23 cellular contexts compared by ENCODE assay signal in the genomic region with DNA sequence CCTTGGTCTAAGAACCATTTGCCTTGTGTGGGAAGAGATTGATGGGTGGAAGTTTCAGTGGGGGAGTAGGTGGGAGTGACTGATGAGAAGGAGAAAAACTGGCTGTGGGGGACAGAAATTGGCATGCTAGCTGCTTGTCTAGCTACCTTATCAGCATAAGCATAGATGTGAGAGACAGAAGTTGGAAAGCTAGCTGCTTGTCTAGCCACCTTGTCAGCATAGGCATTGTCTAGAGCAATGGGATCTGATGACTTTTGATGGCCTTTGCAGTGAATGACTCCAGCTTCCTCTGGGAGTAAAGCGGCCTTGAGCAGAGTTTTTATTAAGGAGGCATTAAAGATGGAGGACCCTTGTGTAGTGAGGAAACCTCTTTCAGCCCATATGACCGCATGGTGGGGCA. TPM values are rescaled to one million over a fixed set of nuclear protein-coding genes. Genes with fewer than 3 reads are reported as not detected.
A peak's percentile ranks its signal among the peaks of the same experiment; 100 is the strongest.
DNase-seq lines count a peak whose midpoint lies in the region; ATAC-seq, FAIRE-seq and TF ChIP-seq lines count a peak whose summit lies in the region.
"Had no signal": no experiment of that assay in that cellular context is flagged by ENCODE, and none has a peak within 500 bp of the region (broad histone marks: within the 10 kb centered on the region; RNA-seq: fewer than 3 reads in every experiment).

No MANE protein-coding gene starts in this region.

- H3K14ac ChIP-seq in H1 (ENCODE audit: insufficient read length) = no peak overlapping the region

- H4K20me1 ChIP-seq in H1 (replicated peaks in 1 of 2; ENCODE audit: control insufficient read depth in 1 of 2, insufficient read depth in 2 of 2, low read length in 2 of 2) = no peaks in the 10 kb centered on the region

- peak overlapping the region; percentile 4; the same call in 1 of the 2 replicates for H3K4me3 ChIP-seq in H7 (ENCODE audit: insufficient read depth, low read depth, low read length)
- no peak overlapping the region for H3K4me3 ChIP-seq in H1 (ENCODE audit: extremely low read depth in 1 of 4, insufficient read depth in 2 of 4, low read depth in 3 of 4, low read length in 4 of 4)
- H3K4me3 ChIP-seq in mesendoderm (ENCODE audit: low read length) = no peak overlapping the region
- H3K4me3 ChIP-seq in neutrophil (ENCODE audit: low read depth in 1 of 2, low read length in 1 of 2) = no peak overlapping the region
- no peak overlapping the region for H3K4me3 ChIP-seq in SJCRH30

- peak overlapping the region; percentile 80; the same call in 1 of the 2 replicates for H2BK12ac ChIP-seq in H1 (ENCODE audit: low read depth, low read length)

- TF ChIP-seq EP300 in H1 (IDR thresholded peaks at IDR 0.05; ENCODE audit: borderline replicate concordance in 1 of 2, low read depth in 2 of 2, low read length in 2 of 2) = no peak

- no peak overlapping the region for H2AFZ ChIP-seq in H1 (ENCODE audit: low read length)

- H3K36me3 ChIP-seq in H7 (replicated peaks; ENCODE audit: control insufficient read depth, insufficient read depth, low read length) (no peaks in the 10 kb centered on the region), H1 (ENCODE audit: control insufficient read depth in 2 of 4, insufficient read depth in 4 of 4, low read length in 3 of 4) (no peaks in the 10 kb centered on the region), mesendoderm (ENCODE audit: control insufficient read depth, insufficient read depth, low read length) (no peaks in the 10 kb centered on the region), neutrophil (peaks cover 27% of the 10 kb centered on the region), SJCRH30 (no peaks in the 10 kb centered on the region)

- CTCF ChIA-PET in H1 (lab: Charles Lee; ENCODE audit: partially characterized antibody) = interaction anchor here (1.2 kb wide), 1 partner anchor 15 kb away, joined by 3 read pairs; no protein-coding TSS in a partner anchor

- H3K9ac ChIP-seq in H1 (replicated peaks in 1 of 4; ENCODE audit: extremely low read depth in 1 of 4, low read depth in 3 of 4, low read length in 3 of 4) (no peak overlapping the region), mesendoderm (ENCODE audit: low read length) (no peak overlapping the region)

- H2BK15ac ChIP-seq in H1 (ENCODE audit: low read length) (no peak overlapping the region), mesendoderm (replicated peaks; ENCODE audit: low read depth) (no peak overlapping the region)

- H3K23ac ChIP-seq in H1 (ENCODE audit: insufficient read length) (no peak overlapping the region), mesendoderm (ENCODE audit: low read length) (no peak overlapping the region)

- H3K4me2 ChIP-seq in H1 (ENCODE audit: insufficient read depth in 1 of 2, low read depth in 2 of 2, low read length in 2 of 2) = no peak overlapping the region
- no peak overlapping the region for H3K4me2 ChIP-seq in mesendoderm (ENCODE audit: low read length)

- H2AK5ac ChIP-seq in H1 (ENCODE audit: low read depth, low read length) (0 out of 2 replicates have a peak overlapping the region, but pooled peaks have one; percentile 53), mesendoderm (ENCODE audit: low read length) (no peak overlapping the region)

- TF ChIP-seq POLR2A in H1 (IDR thresholded peaks at IDR 0.05; ENCODE audit: control extremely low read depth in 1 of 2, low read depth in 2 of 2, low read length in 2 of 2) = no peak

- H4K5ac ChIP-seq in H1 (ENCODE audit: insufficient read length, low read depth, low read length) = no peak overlapping the region
- no peak overlapping the region for H4K5ac ChIP-seq in mesendoderm (ENCODE audit: low read length)

- H3K9me3 ChIP-seq in H1 (ENCODE audit: insufficient read depth in 2 of 2, low read depth in 1 of 2, low read length in 1 of 2) (no peaks in the 10 kb centered on the region), neutrophil (no peaks in the 10 kb centered on the region), SJCRH30 (replicated peaks) (no peaks in the 10 kb centered on the region)

- no peak for FAIRE-seq in H1 (lab: Jason Lieb, UNC)
- FAIRE-seq: G401.6, GM12892, GM19239 had no signal

- 0 out of 2 replicates have a peak overlapping the region, but pooled peaks have one; percentile 61 for H2BK20ac ChIP-seq in H1 (ENCODE audit: low read length)

- H3K4me1 ChIP-seq in H1 (replicated peaks in 1 of 4; ENCODE audit: control insufficient read depth in 3 of 4, insufficient read depth in 4 of 4, low read length in 3 of 4) (peaks cover 0 to 4% (median 0%) of the 10 kb centered on the region in 4 experiments; a peak in 2 of 7 replicates), mesendoderm (ENCODE audit: control insufficient read depth, low read depth, low read length) (no peaks in the 10 kb centered on the region), neutrophil (ENCODE audit: control insufficient read depth in 1 of 2, insufficient read depth in 1 of 2, low read depth in 1 of 2, low read length in 1 of 2) (peaks cover 21 to 28% of the 10 kb centered on the region in 2 experiments), SJCRH30 (no peaks in the 10 kb centered on the region)

- H2BK120ac ChIP-seq in H1 (replicated peaks; ENCODE audit: low read depth, low read length) (no peak overlapping the region), mesendoderm (ENCODE audit: low read depth, low read length) (no peak overlapping the region)

- H2BK5ac ChIP-seq in H1 (ENCODE audit: low read depth, low read length) (peak overlapping the region; percentile 60; the same call in 1 of the 2 replicates), mesendoderm (ENCODE audit: low read length) (no peak overlapping the region)

- TF ChIP-seq RAD21 in H1 (IDR thresholded peaks at IDR 0.05 in 1 of 2, conservative IDR thresholded peaks at IDR 0.05 in 1 of 2; ENCODE audit: low read depth in 2 of 2, low read length in 2 of 2) = no peak

- no peaks in the 10 kb centered on the region for H3K79me1 ChIP-seq in H1 (ENCODE audit: low read depth, low read length)
- no peaks in the 10 kb centered on the region for H3K79me1 ChIP-seq in mesendoderm (ENCODE audit: low read length)

- no peaks in the 10 kb centered on the region for H3K27me3 ChIP-seq in H7 (ENCODE audit: control insufficient read depth, insufficient read depth, low read length)
- no peaks in the 10 kb centered on the region for H3K27me3 ChIP-seq in H1 (replicated peaks in 1 of 4; ENCODE audit: control insufficient read depth in 3 of 4, extremely low read depth in 1 of 4, insufficient read depth in 3 of 4, low read length in 3 of 4)
- H3K27me3 ChIP-seq in mesendoderm (ENCODE audit: insufficient read depth, low read length, poor library complexity) = no peaks in the 10 kb centered on the region
- no peaks in the 10 kb centered on the region for H3K27me3 ChIP-seq in neutrophil
- 0 out of 2 replicates have a peak, but pooled peaks cover 3% of the 10 kb centered on the region for H3K27me3 ChIP-seq in SJCRH30

- DNase-seq in H7 (no peak), H1 (ENCODE audit: low read depth in 1 of 2, low spot score in 2 of 2) (no peak), mesendoderm (peak; percentile 73), D341Med (ENCODE audit: low spot score) (no peak), SJCRH30 (no peak)
- DNase-seq: C1 segment of cervical spinal cord; Calu3; CD4-positive, alpha-beta memory T cell; COR-L47; DMS153; DND-41; GOT3; H9 had no signal

- H3K4ac ChIP-seq in H1 (replicated peaks; ENCODE audit: insufficient read length, low read depth, low read length) (no peak overlapping the region), mesendoderm (ENCODE audit: low read depth, low read length) (peak overlapping the region; percentile 55)

- POLR2A ChIA-PET in H1 (lab: Charles Lee; ENCODE audit: partially characterized antibody) = no interaction called here

- no peak overlapping the region for H4K8ac ChIP-seq in H1 (ENCODE audit: extremely low read depth, insufficient read depth, low read length)
- no peak overlapping the region for H4K8ac ChIP-seq in mesendoderm (ENCODE audit: low read depth, low read length)

- H3K56ac ChIP-seq in H1 (replicated peaks; ENCODE audit: insufficient read length, low read depth, low read length) = no peak overlapping the region
- H3K56ac ChIP-seq in mesendoderm (ENCODE audit: low read length) = peak overlapping the region; percentile 34

- no peaks in the 10 kb centered on the region; the same call in 1 of the 2 replicates for H3K23me2 ChIP-seq in H1 (ENCODE audit: low read depth, low read length)

- H3K79me2 ChIP-seq in H1 (ENCODE audit: control insufficient read depth in 1 of 2, insufficient read depth in 2 of 2, low read length in 2 of 2) (no peaks in the 10 kb centered on the region), mesendoderm (ENCODE audit: control insufficient read depth, insufficient read depth, low read length) (no peaks in the 10 kb centered on the region)

- 54% methylated on average over 2 of the region's 2 CpGs; no CpG with 5 or more reads in 1 of the 2 experiments for WGBS in H1 (ENCODE audit: extremely low coverage in 1 of 2, insufficient coverage in 1 of 2, insufficient read length in 1 of 2, insufficient replicate concordance in 2 of 2, low coverage in 1 of 2, low lambda C conversion rate in 2 of 2, missing lambda C conversion rate in 1 of 2), 2 experiments
- WGBS in mesendoderm (ENCODE audit: extremely low coverage, insufficient coverage, low lambda C conversion rate) = no CpG with 5 or more reads among the region's 2 CpGs

- ATAC-seq in HG03469 (IDR thresholded peaks at IDR 0.05; ENCODE audit: unreplicated experiment) = no peak
- ATAC-seq in GM21515 (IDR thresholded peaks at IDR 0.05; ENCODE audit: unreplicated experiment) = no peak
- ATAC-seq: HCT116 had no signal

- H3K18ac ChIP-seq in H1 (ENCODE audit: extremely low read depth, low read length) = no peak overlapping the region; the same call in 1 of the 2 replicates
- peak overlapping the region; percentile 60 for H3K18ac ChIP-seq in mesendoderm (ENCODE audit: low read length)

- H3K27ac ChIP-seq in H1 (ENCODE audit: low read depth, low read length) = no peak overlapping the region
- peak overlapping the region; percentile 66 for H3K27ac ChIP-seq in mesendoderm (ENCODE audit: low read depth, low read length)
- peak overlapping the region; percentile 15 for H3K27ac ChIP-seq in neutrophil
- H3K27ac ChIP-seq in SJCRH30 = no peak overlapping the region

- H4K91ac ChIP-seq in H1 (replicated peaks; ENCODE audit: insufficient read length, low read length) = no peak overlapping the region

- TF ChIP-seq CTCF in H1 (IDR thresholded peaks at IDR 0.05; ENCODE audit: control extremely low read depth in 1 of 3, insufficient read depth in 1 of 3, low read depth in 1 of 3, low read length in 3 of 3) (no peak), neutrophil (IDR thresholded peaks at IDR 0.05) (no peak)

RNA-seq across cellular contexts. Expression of a gene that starts 9.9 kb away (rescaled TPM):
- 1.8 and 12.6 TPM in 2 replicates for total RNA-seq in H7 (2014; rRNA removed; shearing (Covaris generic))
- 4.6 and 5.1 TPM in 2 replicates for total RNA-seq in H1 (2021; fragmentation: NEBNext Ultra II Directional; extraction: Animal tissue kit (Norgen Biotek cat#: 25700))
- 1.5 and 2.3 TPM in 2 replicates for polyA plus RNA-seq in H1 (2011; rRNA removed)
- polyA plus RNA-seq in H1 (2011; cell fraction: cytosol; rRNA removed) = 2.7 TPM
- polyA plus RNA-seq in H1 (2011; cell fraction: nucleus; rRNA removed) = 3.1 TPM
- polyA plus RNA-seq in H1 (2012, experiment 1 of 2) = 1.6 to 3.0 TPM (median 2.3 TPM) in 4 replicates
- 0.70 TPM for polyA plus RNA-seq in H1 (2012, experiment 2 of 2)
- polyA plus RNA-seq in H1 (2013, experiment 1 of 2) = 1.4 TPM
- polyA plus RNA-seq in H1 (2013, experiment 2 of 2) = 1.3 TPM
- 7.3 and 11.6 TPM in 2 replicates for polyA minus RNA-seq in H1 (2011; rRNA and poly(A)+ RNA removed)
- 5.1 TPM for polyA minus RNA-seq in H1 (2011; cell fraction: cytosol; rRNA and poly(A)+ RNA removed)
- polyA minus RNA-seq in H1 (2011; cell fraction: nucleus; rRNA and poly(A)+ RNA removed) = 3.7 TPM
- polyA plus RNA-seq in mesendoderm (2013, experiment 1 of 2) = 4.1 TPM
- 3.6 TPM for polyA plus RNA-seq in mesendoderm (2013, experiment 2 of 2)
- total RNA-seq in SJCRH30 (2014; rRNA removed; shearing (Covaris generic)) = not detected in 2 replicates
- total RNA-seq: A172; A673; Calu3; CD4-positive, alpha-beta memory T cell had no signal
- polyA plus RNA-seq: BJ; CD4-positive, alpha-beta memory T cell had no signal

RNA-seq across cellular contexts. Expression of a gene that starts 22.0 kb away (rescaled TPM):
- total RNA-seq in H7 (2014; rRNA removed; shearing (Covaris generic)) = not detected in 2 replicates
- not detected in 2 replicates for total RNA-seq in H1 (2021; fragmentation: NEBNext Ultra II Directional; extraction: Animal tissue kit (Norgen Biotek cat#: 25700))
- not detected in 2 replicates for polyA plus RNA-seq in H1 (2011; rRNA removed)
- polyA plus RNA-seq in H1 (2011; cell fraction: cytosol; rRNA removed) = not detected
- polyA plus RNA-seq in H1 (2011; cell fraction: nucleus; rRNA removed) = 0.11 TPM
- not detected in 4 replicates for polyA plus RNA-seq in H1 (2012, experiment 1 of 2)
- not detected for polyA plus RNA-seq in H1 (2012, experiment 2 of 2)
- polyA plus RNA-seq in H1 (2013, experiment 1 of 2) = not detected
- not detected for polyA plus RNA-seq in H1 (2013, experiment 2 of 2)
- polyA minus RNA-seq in H1 (2011; rRNA and poly(A)+ RNA removed) = not detected in 2 replicates
- not detected for polyA minus RNA-seq in H1 (2011; cell fraction: cytosol; rRNA and poly(A)+ RNA removed)
- polyA minus RNA-seq in H1 (2011; cell fraction: nucleus; rRNA and poly(A)+ RNA removed) = not detected
- polyA plus RNA-seq in mesendoderm (2013, experiment 1 of 2) = not detected
- polyA plus RNA-seq in mesendoderm (2013, experiment 2 of 2) = not detected
- not detected in 2 replicates for total RNA-seq in SJCRH30 (2014; rRNA removed; shearing (Covaris generic))
- total RNA-seq: A172, A673, Calu3, H9 had no signal
- polyA plus RNA-seq: BJ; CD4-positive, alpha-beta memory T cell had no signal

RNA-seq across cellular contexts. Expression of a gene that starts 45.8 kb away (rescaled TPM):
- not detected in 2 replicates for total RNA-seq in H7 (2014; rRNA removed; shearing (Covaris generic))
- not detected in 2 replicates for total RNA-seq in H1 (2021; fragmentation: NEBNext Ultra II Directional; extraction: Animal tissue kit (Norgen Biotek cat#: 25700))
- polyA plus RNA-seq in H1 (2011; rRNA removed) = not detected in 2 replicates
- not detected for polyA plus RNA-seq in H1 (2011; cell fraction: cytosol; rRNA removed)
- polyA plus RNA-seq in H1 (2011; cell fraction: nucleus; rRNA removed) = not detected
- not detected in 4 replicates for polyA plus RNA-seq in H1 (2012, experiment 1 of 2)
- polyA plus RNA-seq in H1 (2012, experiment 2 of 2) = not detected
- not detected for polyA plus RNA-seq in H1 (2013, experiment 1 of 2)
- not detected for polyA plus RNA-seq in H1 (2013, experiment 2 of 2)
- polyA minus RNA-seq in H1 (2011; rRNA and poly(A)+ RNA removed) = not detected in 2 replicates
- polyA minus RNA-seq in H1 (2011; cell fraction: cytosol; rRNA and poly(A)+ RNA removed) = not detected
- not detected for polyA minus RNA-seq in H1 (2011; cell fraction: nucleus; rRNA and poly(A)+ RNA removed)
- not detected for polyA plus RNA-seq in mesendoderm (2013, experiment 1 of 2)
- not detected for polyA plus RNA-seq in mesendoderm (2013, experiment 2 of 2)
- not detected in 2 replicates for total RNA-seq in SJCRH30 (2014; rRNA removed; shearing (Covaris generic))
- total RNA-seq: A172, A673, Calu3, H9 had no signal
- polyA plus RNA-seq: BJ had no signal

RNA-seq across cellular contexts. Expression of a gene that starts 51.3 kb away (rescaled TPM):
- total RNA-seq in H7 (2014; rRNA removed; shearing (Covaris generic)) = 1.9 and 3.2 TPM in 2 replicates
- total RNA-seq in H1 (2021; fragmentation: NEBNext Ultra II Directional; extraction: Animal tissue kit (Norgen Biotek cat#: 25700)) = 0.91 and 0.96 TPM in 2 replicates
- 0.75 and 1.2 TPM in 2 replicates for polyA plus RNA-seq in H1 (2011; rRNA removed)
- polyA plus RNA-seq in H1 (2011; cell fraction: cytosol; rRNA removed) = 1.1 TPM
- 0.87 TPM for polyA plus RNA-seq in H1 (2011; cell fraction: nucleus; rRNA removed)
- polyA plus RNA-seq in H1 (2012, experiment 1 of 2) = 0.95 to 1.8 TPM (median 1.5 TPM) in 4 replicates
- 0.51 TPM for polyA plus RNA-seq in H1 (2012, experiment 2 of 2)
- 0.67 TPM for polyA plus RNA-seq in H1 (2013, experiment 1 of 2)
- 0.88 TPM for polyA plus RNA-seq in H1 (2013, experiment 2 of 2)
- 1.1 and 1.7 TPM in 2 replicates for polyA minus RNA-seq in H1 (2011; rRNA and poly(A)+ RNA removed)
- polyA minus RNA-seq in H1 (2011; cell fraction: cytosol; rRNA and poly(A)+ RNA removed) = 0.59 TPM
- polyA minus RNA-seq in H1 (2011; cell fraction: nucleus; rRNA and poly(A)+ RNA removed) = 0.20 TPM
- 0.58 TPM for polyA plus RNA-seq in mesendoderm (2013, experiment 1 of 2)
- 0.62 TPM for polyA plus RNA-seq in mesendoderm (2013, experiment 2 of 2)
- total RNA-seq in SJCRH30 (2014; rRNA removed; shearing (Covaris generic)) = 0.02 TPM in 1 of 2 replicates, not detected in the other
- total RNA-seq: A172; A673; Calu3; CD4-positive, alpha-beta memory T cell had no signal
- polyA plus RNA-seq: BJ; CD4-positive, alpha-beta memory T cell had no signal

Comparison
In these comparisons a context has a peak if more than half of its experiments do, and no peak if none do; other contexts are left out.
1. H3K27ac ChIP-seq: peak in mesendoderm (single experiment) and neutrophil (single experiment); none in H1 (single experiment) and SJCRH30 (single experiment).